11 cellular contexts compared by ENCODE assay signal in genomic region chr7:6380310-6381095, GRCh38. TPM values are rescaled to one million over a fixed set of nuclear protein-coding genes. Genes with fewer than 3 reads are reported as not detected.
DNase-seq lines count a peak whose midpoint lies in the region; ATAC-seq and TF ChIP-seq lines count a peak whose summit lies in the region.
"Had no signal": no experiment of that assay in that cellular context is flagged by ENCODE, and none has a peak within 500 bp of the region (broad histone marks: within the 10 kb centered on the region; RNA-seq: fewer than 3 reads in every experiment).

No MANE protein-coding gene starts in this region.

- H3K4me1 Mint-ChIP-seq in CD8-positive, alpha-beta memory T cell: peaks cover 69 to 88% (median 81%) of the 10 kb centered on the region in 3 donors
- H3K4me1 Mint-ChIP-seq in activated T-helper 17 cell treated with anti-CD3 and anti-CD28 coated beads, Interleukin-2, amount 50 U/mL, for 72 hours: peaks cover 36% of the 10 kb centered on the region
- H3K4me1 Mint-ChIP-seq in naive thymus-derived CD4-positive, alpha-beta T cell: peaks cover 55 to 86% (median 74%) of the 10 kb centered on the region in 7 donors

- no peaks in the 10 kb centered on the region for H3K27me3 ChIP-seq in CD8-positive, alpha-beta memory T cell (ENCODE audit: insufficient read depth, low read length, poor library complexity, severe bottlenecking)
- no peaks in the 10 kb centered on the region for H3K27me3 ChIP-seq in naive thymus-derived CD4-positive, alpha-beta T cell (ENCODE audit: control insufficient read depth in 2 of 2, insufficient read depth in 2 of 2, low read length in 2 of 2)
- H3K27me3 ChIP-seq: foreskin keratinocyte had no signal

- DNase-seq in CD8-positive, alpha-beta memory T cell: no peak
- no peak for DNase-seq in naive thymus-derived CD4-positive, alpha-beta T cell
- no peak for DNase-seq in superior temporal gyrus (ENCODE audit: extremely low spot score)
- DNase-seq in activated CD8-positive, alpha-beta memory T cell treated with anti-CD3 and anti-CD28 coated beads for 24 hours: no peak
- DNase-seq: foreskin keratinocyte, NCI-H1048, NCI-H526 treated with DMSO at 0.1 percent for 48 hours had no signal

- POLR2A ChIA-PET in CD8-positive, alpha-beta memory T cell (lab: Charles Lee): no interaction called here
- POLR2A ChIA-PET in naive thymus-derived CD4-positive, alpha-beta T cell (lab: Charles Lee): interaction anchor here (0.6 kb wide), 1 partner anchor 261 kb away, joined by 3 read pairs; no protein-coding TSS in a partner anchor

- no peak for TF ChIP-seq CTCF in 22Rv1 (IDR thresholded peaks at IDR 0.05)

- peak overlapping the region in 7 of 8 donors; percentile 64 to 88 (median 72) for H3K27ac Mint-ChIP-seq in CD8-positive, alpha-beta memory T cell
- peak overlapping the region; percentile 49 for H3K27ac Mint-ChIP-seq in activated T-helper 17 cell treated with anti-CD3 and anti-CD28 coated beads, Interleukin-2, amount 50 U/mL, for 72 hours
- H3K27ac Mint-ChIP-seq in naive thymus-derived CD4-positive, alpha-beta T cell: peak overlapping the region; percentile 11 to 78 (median 61)

- no peaks in the 10 kb centered on the region for H3K36me3 ChIP-seq in CD8-positive, alpha-beta memory T cell (ENCODE audit: insufficient read depth, low read length)
- H3K36me3 ChIP-seq in naive thymus-derived CD4-positive, alpha-beta T cell (ENCODE audit: control insufficient read depth in 2 of 3, insufficient read depth in 3 of 3, low read length in 3 of 3): peaks cover 0 to 4% (median 0%) of the 10 kb centered on the region in 3 experiments

- CTCF ChIA-PET in CD8-positive, alpha-beta memory T cell (lab: Charles Lee): interaction anchor here (1.6 kb wide), 1 partner anchor 9 kb away, joined by 3 read pairs; no protein-coding TSS in a partner anchor
- CTCF ChIA-PET in naive thymus-derived CD4-positive, alpha-beta T cell (lab: Charles Lee): interaction anchor here (0.6 kb wide), 1 partner anchor 96 kb away, joined by 3 read pairs; no protein-coding TSS in a partner anchor

- peaks cover 51% of the 10 kb centered on the region for H3K4me1 ChIP-seq in CD8-positive, alpha-beta memory T cell (ENCODE audit: insufficient read depth, low read length)
- H3K4me1 ChIP-seq in naive thymus-derived CD4-positive, alpha-beta T cell (ENCODE audit: control insufficient read depth in 2 of 2, insufficient read depth in 2 of 2, low read length in 2 of 2): peaks cover 34 to 40% of the 10 kb centered on the region in 2 donors

- H3K27me3 Mint-ChIP-seq in CD8-positive, alpha-beta memory T cell: no peaks in the 10 kb centered on the region
- no peaks in the 10 kb centered on the region for H3K27me3 Mint-ChIP-seq in activated T-helper 17 cell treated with anti-CD3 and anti-CD28 coated beads, Interleukin-2, amount 50 U/mL, for 72 hours
- no peaks in the 10 kb centered on the region for H3K27me3 Mint-ChIP-seq in naive thymus-derived CD4-positive, alpha-beta T cell

- H3K4me3 ChIP-seq in CD8-positive, alpha-beta memory T cell (ENCODE audit: low read length): no peak overlapping the region
- no peak overlapping the region for H3K4me3 ChIP-seq in naive thymus-derived CD4-positive, alpha-beta T cell (ENCODE audit: low read length)

- peak overlapping the region; percentile 0 to 48 (median 12) for H3K4me3 Mint-ChIP-seq in CD8-positive, alpha-beta memory T cell
- H3K4me3 Mint-ChIP-seq in activated T-helper 17 cell treated with anti-CD3 and anti-CD28 coated beads, Interleukin-2, amount 50 U/mL, for 72 hours: peak overlapping the region; percentile 56
- peak overlapping the region in 9 of 10 donors; percentile 9 to 65 (median 40) for H3K4me3 Mint-ChIP-seq in naive thymus-derived CD4-positive, alpha-beta T cell

- H3K27ac ChIP-seq in 22Rv1: 0 out of 2 replicates have a peak overlapping the region, but pooled peaks have one; percentile 16
- H3K27ac ChIP-seq in CD8-positive, alpha-beta memory T cell (ENCODE audit: low read depth, low read length): no peak overlapping the region
- H3K27ac ChIP-seq in naive thymus-derived CD4-positive, alpha-beta T cell (ENCODE audit: low read depth, low read length): peak overlapping the region; percentile 19
- H3K27ac ChIP-seq: foreskin keratinocyte had no signal

- H3K36me3 Mint-ChIP-seq in CD8-positive, alpha-beta memory T cell: peaks cover 0 to 34% (median 2%) of the 10 kb centered on the region in 3 donors
- H3K36me3 Mint-ChIP-seq in activated T-helper 17 cell treated with anti-CD3 and anti-CD28 coated beads, Interleukin-2, amount 50 U/mL, for 72 hours (ENCODE audit: low read depth): peaks cover 75% of the 10 kb centered on the region
- peaks cover 0 to 12% (median 2%) of the 10 kb centered on the region in 5 donors for H3K36me3 Mint-ChIP-seq in naive thymus-derived CD4-positive, alpha-beta T cell

- peak; percentile 48 for ATAC-seq in activated T-helper 17 cell treated with anti-CD3 and anti-CD28 coated beads, Interleukin-2, amount 50 U/mL, for 72 hours (replicated peaks)
- no peak for ATAC-seq in naive thymus-derived CD4-positive, alpha-beta T cell
- ATAC-seq in HG03097 (IDR thresholded peaks at IDR 0.05; ENCODE audit: low FRiP score, unreplicated experiment): no peak
- no peak for ATAC-seq in HG02870 (IDR thresholded peaks at IDR 0.05; ENCODE audit: unreplicated experiment)
- ATAC-seq: foreskin keratinocyte had no signal

- H3K9me3 ChIP-seq in CD8-positive, alpha-beta memory T cell (ENCODE audit: low read length): no peaks in the 10 kb centered on the region
- no peaks in the 10 kb centered on the region for H3K9me3 ChIP-seq in naive thymus-derived CD4-positive, alpha-beta T cell (ENCODE audit: control insufficient read depth in 2 of 3, low read length in 3 of 3)

- intact Hi-C loops in naive thymus-derived CD4-positive, alpha-beta T cell (cut with micrococcal nuclease): no loop called here

- H3K9me3 Mint-ChIP-seq in CD8-positive, alpha-beta memory T cell: no peaks in the 10 kb centered on the region
- H3K9me3 Mint-ChIP-seq in activated T-helper 17 cell treated with anti-CD3 and anti-CD28 coated beads, Interleukin-2, amount 50 U/mL, for 72 hours: no peaks in the 10 kb centered on the region
- no peaks in the 10 kb centered on the region for H3K9me3 Mint-ChIP-seq in naive thymus-derived CD4-positive, alpha-beta T cell

RNA-seq across cellular contexts. Expression of gene RAC1, which starts 6.2 kb away (rescaled TPM):
- 100 to 1,000 TPM; 224 to 231 TPM for total RNA-seq in CD8-positive, alpha-beta memory T cell
- 299 TPM for polyA plus RNA-seq in CD8-positive, alpha-beta memory T cell
- total RNA-seq in activated T-helper 17 cell treated with anti-CD3 and anti-CD28 coated beads, Interleukin-2, amount 50 U/mL, for 72 hours: 100 to 1,000 TPM in 1 of 2 donors, 10 to 100 TPM in 1; 96.1 to 182 TPM
- total RNA-seq in naive thymus-derived CD4-positive, alpha-beta T cell: 100 to 1,000 TPM in 2 of 5 experiments, 10 to 100 TPM in 3; 60.2 to 139 (median 87.2) TPM
- polyA plus RNA-seq in naive thymus-derived CD4-positive, alpha-beta T cell: 100 to 1,000 TPM; 188 to 211 TPM

RNA-seq across cellular contexts. Expression of gene FAM220A, which starts 31.7 kb away (rescaled TPM):
- total RNA-seq in CD8-positive, alpha-beta memory T cell: 10 to 100 TPM; 15.8 to 16.7 TPM
- polyA plus RNA-seq in CD8-positive, alpha-beta memory T cell: 5.5 TPM
- 10 to 100 TPM; 11.7 to 13.4 TPM for total RNA-seq in activated T-helper 17 cell treated with anti-CD3 and anti-CD28 coated beads, Interleukin-2, amount 50 U/mL, for 72 hours
- total RNA-seq in naive thymus-derived CD4-positive, alpha-beta T cell: 10 to 100 TPM in 4 of 5 experiments, 1 to 10 TPM in 1; 8.9 to 25.0 (median 14.7) TPM
- 1 to 10 TPM; 5.2 to 7.1 TPM for polyA plus RNA-seq in naive thymus-derived CD4-positive, alpha-beta T cell
